In the genomic region with DNA sequence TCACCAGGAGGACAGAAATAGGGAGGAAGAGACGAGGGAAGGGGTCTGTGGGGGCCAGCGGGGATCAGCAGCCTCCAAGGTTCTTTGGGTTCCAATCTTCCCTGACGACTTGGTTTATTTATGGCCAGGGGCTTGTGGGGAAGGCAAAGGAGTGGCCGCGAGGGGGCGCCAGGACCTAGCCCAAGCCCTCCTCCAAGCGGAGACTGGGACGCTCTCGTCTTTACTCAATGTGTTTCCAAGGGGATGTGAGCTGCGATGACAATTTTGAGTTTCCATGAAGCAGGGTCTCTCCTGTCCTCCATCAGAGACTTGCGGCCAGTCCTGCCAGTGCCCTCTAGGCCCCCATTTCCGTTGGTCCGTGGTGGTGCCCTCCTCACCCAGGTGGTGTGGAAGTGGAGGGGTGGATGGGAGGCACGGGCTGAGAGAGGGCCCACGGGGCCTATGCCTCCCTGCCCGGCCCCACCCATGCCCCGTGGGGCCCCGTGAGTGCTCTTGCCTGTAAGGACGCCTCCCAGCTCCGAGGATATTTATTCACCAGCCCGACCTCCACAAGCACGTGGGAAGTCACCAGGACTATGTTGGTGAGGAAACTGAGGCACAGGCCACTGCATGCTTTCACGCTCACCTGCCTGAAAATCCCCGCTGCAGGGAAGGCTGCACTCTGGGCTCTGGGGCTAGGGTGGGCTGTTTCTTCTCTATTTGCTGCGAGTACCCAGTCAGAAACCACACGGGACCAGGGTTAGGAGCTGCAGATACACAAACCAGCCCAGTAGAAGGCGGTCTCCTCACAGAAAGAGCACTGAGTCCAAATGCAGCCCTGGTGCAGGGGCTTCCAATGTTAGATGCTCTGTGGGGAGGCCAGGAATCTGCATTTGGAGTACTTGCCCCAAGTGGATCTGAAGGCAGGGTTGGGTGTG, we compare ENCODE assay signal across 8 cellular contexts. TPM values are rescaled to one million over a fixed set of nuclear protein-coding genes. Genes with fewer than 3 reads are reported as not detected.
A peak's percentile ranks its signal among the peaks of the same experiment; 100 is the strongest.
DNase-seq lines count a peak whose midpoint lies in the region; ATAC-seq and TF ChIP-seq lines count a peak whose summit lies in the region.

No MANE protein-coding gene starts in this region.

- no peak overlapping the region for H3K27ac ChIP-seq in Panc1 (ENCODE audit: low read length)
- H3K27ac ChIP-seq in thoracic aorta, result no peak overlapping the region

- in situ Hi-C loops in Panc1 (cut with HindIII; ENCODE audit: low pct_unique_long_range_greater_than_20kb, low sequenced_read_pairs), result no loop called here

- H3K4me3 Mint-ChIP-seq in activated T-helper 1 cell treated with anti-CD3 and anti-CD28 coated beads, Interleukin-12 subunit alpha, Interleukin-12 subunit beta, Interleukin-2, Interleukin-4 antibody, amounts not matched to agents 30 ng/mL and 10 ng/mL and 1 ng/mL, durations not matched to agents 14 hours and 24 hours and 36 hours, result no peak overlapping the region

- peak; percentile 95 for TF ChIP-seq CTCF in Panc1 (IDR thresholded peaks at IDR 0.05)
- peak; percentile 88 for TF ChIP-seq CTCF in fibroblast of pulmonary artery (IDR thresholded peaks at IDR 0.05; ENCODE audit: low read length, missing control alignments)
- TF ChIP-seq CTCF in omental fat pad (IDR thresholded peaks at IDR 0.05), result peak in 1 of 3 donors; percentile 50
- peak; percentile 83 for TF ChIP-seq CTCF in thoracic aorta (IDR thresholded peaks at IDR 0.05)

- H3K4me1 ChIP-seq in Panc1 (ENCODE audit: control insufficient read depth, insufficient read depth, low read length) (no peaks in the 10 kb centered on the region), thoracic aorta (ENCODE audit: control insufficient read depth in 1 of 2, low read depth in 2 of 2) (no peaks in the 10 kb centered on the region)

- intact Hi-C loops in Panc1 (cut with micrococcal nuclease; ENCODE audit: unreplicated experiment), result loop anchor here (1.0 to 5.0 kb wide), 2 partner anchors 197 to 269 kb away; no protein-coding TSS in a partner anchor
- intact Hi-C loops in activated T-helper 1 cell treated with anti-CD3 and anti-CD28 coated beads, Interleukin-12 subunit alpha, Interleukin-12 subunit beta, Interleukin-2, Interleukin-4 antibody, amounts not matched to agents 30 ng/mL and 10 ng/mL and 1 ng/mL, durations not matched to agents 14 hours and 24 hours and 36 hours (cut with micrococcal nuclease), result loop anchor here (1.0 to 2.0 kb wide), 3 partner anchors 109 to 269 kb away; no protein-coding TSS in a partner anchor

- H3K27me3 Mint-ChIP-seq in activated T-helper 1 cell treated with anti-CD3 and anti-CD28 coated beads, Interleukin-12 subunit alpha, Interleukin-12 subunit beta, Interleukin-2, Interleukin-4 antibody, amounts not matched to agents 30 ng/mL and 10 ng/mL and 1 ng/mL, durations not matched to agents 14 hours and 24 hours and 36 hours (ENCODE audit: insufficient read depth), result peaks cover 20% of the 10 kb centered on the region

- H3K9me3 ChIP-seq in Panc1 (ENCODE audit: control insufficient read depth, insufficient read depth, low read depth, low read length) (no peaks in the 10 kb centered on the region), thoracic aorta (no peaks in the 10 kb centered on the region)

- peak; percentile 94 for ATAC-seq in Panc1
- no peak for ATAC-seq in omental fat pad (ENCODE audit: low FRiP score)
- no peak for ATAC-seq in thoracic aorta (ENCODE audit: insufficient number of reproducible peaks, low FRiP score, low read depth)
- no peak for ATAC-seq in GM21381 (IDR thresholded peaks at IDR 0.05; ENCODE audit: unreplicated experiment)

- DNase-seq in DMS 273 (lab: John Stamatoyannopoulos, UW; ENCODE audit: unreplicated experiment) (peak; percentile 94), Kasumi-1 (lab: John Stamatoyannopoulos, UW) (peak; percentile 83 to 89), Panc1 (ENCODE audit: low read depth, low spot score) (peak; percentile 36), fibroblast of pulmonary artery (ENCODE audit: low read depth) (peak; percentile 85), omental fat pad (ENCODE audit: low spot score) (peak; percentile 60), thoracic aorta (ENCODE audit: low spot score) (no peak)
- peak; percentile 49 for DNase-seq in activated T-helper 1 cell treated with anti-CD3 and anti-CD28 coated beads, Interleukin-12 subunit alpha, Interleukin-12 subunit beta, Interleukin-2, Interleukin-4 antibody, amounts not matched to agents 30 ng/mL and 10 ng/mL and 1 ng/mL, durations not matched to agents 14 hours and 24 hours and 36 hours (ENCODE audit: low spot score)

- no peaks in the 10 kb centered on the region for H3K36me3 Mint-ChIP-seq in activated T-helper 1 cell treated with anti-CD3 and anti-CD28 coated beads, Interleukin-12 subunit alpha, Interleukin-12 subunit beta, Interleukin-2, Interleukin-4 antibody, amounts not matched to agents 30 ng/mL and 10 ng/mL and 1 ng/mL, durations not matched to agents 14 hours and 24 hours and 36 hours (ENCODE audit: low read depth)

- CTCF ChIA-PET in Panc1 (lab: Charles Lee), result interaction anchor here (0.6 to 2.4 kb wide), 11 partner anchors 19 to 551 kb away, joined by 3 to 14 read pairs (median 4); no protein-coding TSS in a partner anchor

- POLR2A ChIA-PET in Panc1 (lab: Charles Lee), result no interaction called here

- peaks cover 3% of the 10 kb centered on the region; the same call in 1 of the 2 replicates for H3K27me3 ChIP-seq in Panc1 (ENCODE audit: control insufficient read depth, insufficient read depth, low read length)
- no peaks in the 10 kb centered on the region for H3K27me3 ChIP-seq in thoracic aorta (replicated peaks; ENCODE audit: insufficient read depth)

- H3K36me3 ChIP-seq in Panc1 (ENCODE audit: control insufficient read depth, insufficient read depth, low read length), result no peaks in the 10 kb centered on the region
- no peaks in the 10 kb centered on the region for H3K36me3 ChIP-seq in thoracic aorta

- no peak overlapping the region for H3K27ac Mint-ChIP-seq in activated T-helper 1 cell treated with anti-CD3 and anti-CD28 coated beads, Interleukin-12 subunit alpha, Interleukin-12 subunit beta, Interleukin-2, Interleukin-4 antibody, amounts not matched to agents 30 ng/mL and 10 ng/mL and 1 ng/mL, durations not matched to agents 14 hours and 24 hours and 36 hours

- H3K9me3 Mint-ChIP-seq in activated T-helper 1 cell treated with anti-CD3 and anti-CD28 coated beads, Interleukin-12 subunit alpha, Interleukin-12 subunit beta, Interleukin-2, Interleukin-4 antibody, amounts not matched to agents 30 ng/mL and 10 ng/mL and 1 ng/mL, durations not matched to agents 14 hours and 24 hours and 36 hours, result no peaks in the 10 kb centered on the region

- peaks cover 5% of the 10 kb centered on the region for H3K4me1 Mint-ChIP-seq in activated T-helper 1 cell treated with anti-CD3 and anti-CD28 coated beads, Interleukin-12 subunit alpha, Interleukin-12 subunit beta, Interleukin-2, Interleukin-4 antibody, amounts not matched to agents 30 ng/mL and 10 ng/mL and 1 ng/mL, durations not matched to agents 14 hours and 24 hours and 36 hours (ENCODE audit: low read depth)

- H3K4me3 ChIP-seq in Panc1 (ENCODE audit: low read depth in 2 of 2, low read length in 2 of 2) (no peak overlapping the region), fibroblast of pulmonary artery (replicated peaks; ENCODE audit: low read depth, low read length) (no peak overlapping the region), thoracic aorta (no peak overlapping the region)

- no TSS peak for BruUV-seq in Panc1 (replicated peaks; lab: Mats Ljungman, UMichigan)

RNA-seq across cellular contexts. Expression of a gene that starts 26.5 kb away (rescaled TPM):
- total RNA-seq in Panc1 (2021; ENCODE audit: unreplicated experiment) (not detected), omental fat pad (not detected), thoracic aorta (not detected)
- polyA plus RNA-seq in Panc1 (2012; ENCODE audit: insufficient read length), result not detected
- not detected in 2 replicates for total RNA-seq in activated T-helper 1 cell treated with anti-CD3 and anti-CD28 coated beads, Interleukin-12 subunit alpha, Interleukin-12 subunit beta, Interleukin-2, Interleukin-4 antibody, amounts not matched to agents 30 ng/mL and 10 ng/mL and 1 ng/mL, durations not matched to agents 14 hours and 24 hours and 36 hours
